In the genomic region with DNA sequence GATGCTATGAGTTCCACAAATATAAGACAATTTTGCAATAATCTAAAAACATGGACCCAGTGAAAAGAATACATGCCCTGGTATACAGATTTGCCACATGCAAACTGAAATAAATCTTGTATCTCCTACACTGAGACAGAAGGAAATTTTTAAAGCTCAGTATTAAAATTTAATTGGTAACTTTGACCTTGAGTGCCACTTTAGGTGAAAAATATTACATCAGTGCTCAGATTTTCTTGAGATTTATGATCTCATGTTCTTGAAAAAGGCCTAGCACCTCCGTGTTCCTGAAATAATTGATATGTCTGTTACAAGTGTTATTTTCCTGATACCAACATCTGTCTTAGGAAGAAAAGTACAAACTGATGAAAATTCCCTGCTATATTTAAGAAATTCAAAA, we compare ENCODE assay signal across 29 cellular contexts.
"Had no signal": no experiment of that assay in that cellular context is flagged by ENCODE, and none has a peak within 500 bp of the region (broad histone marks: within the 10 kb centered on the region; RNA-seq: fewer than 3 reads in every experiment).

No MANE protein-coding gene starts in this region.

- H3K36me3 ChIP-seq: ascending aorta, cardiac muscle cell, colonic mucosa, gastroesophageal sphincter, neural progenitor cell, stomach, tibial artery had no signal

- H3K27ac ChIP-seq: ascending aorta, cardiac muscle cell, gastroesophageal sphincter, neural progenitor cell, parathyroid adenoma, psoas muscle, stomach, tibial artery had no signal

- H3K4me1 ChIP-seq: ascending aorta, colonic mucosa, parathyroid adenoma, psoas muscle, tibial artery had no signal

- H3K27me3 ChIP-seq: ascending aorta, cardiac muscle cell, colonic mucosa, gastroesophageal sphincter, neural progenitor cell, stomach, tibial artery had no signal

- DNase-seq: activated CD4-positive, alpha-beta memory T cell treated with anti-CD3 and anti-CD28 coated beads for 36 hours; activated CD4-positive, alpha-beta T cell treated with anti-CD3 and anti-CD28 coated beads, Interleukin-2, amount 10 ng/mL, durations not matched to agents 24 days and 14 days; activated CD4-positive, CD25-positive, alpha-beta regulatory T cell treated with anti-CD3 and anti-CD28 coated beads, Interleukin-2, amount 50 U/mL, for 72 hours; activated CD8-positive, alpha-beta memory T cell treated with anti-CD3 and anti-CD28 coated beads, Interleukin-2, amount 50 U/mL, for 4 hours; activated effector memory CD4-positive, alpha-beta T cell treated with anti-CD3 and anti-CD28 coated beads, Interleukin-2, amount 50 U/mL, for 16 hours; activated naive CD4-positive, alpha-beta T cell treated with anti-CD3 and anti-CD28 coated beads, Interleukin-2, amount 10 ng/mL, durations not matched to agents 7 days and 5 days; activated naive CD8-positive, alpha-beta T cell treated with anti-CD3 and anti-CD28 coated beads, Interleukin-2, amount 10 ng/mL, durations not matched to agents 7 days and 5 days; activated T-cell treated with anti-CD3 and anti-CD28 coated beads, Interleukin-2, amount 50 U/mL, for 1 hour; cerebellar nuclear complex; colonic mucosa; effector CD8-positive, alpha-beta T cell; hippocampal formation; kidney; left colon; naive B cell; occipital lobe; psoas muscle; stimulated activated CD4-positive, alpha-beta T cell treated with anti-CD3 and anti-CD28 coated beads, Interleukin-15, amount 100 ng/mL, for 24 hours; stimulated activated CD4-positive, alpha-beta T cell treated with anti-CD3 and anti-CD28 coated beads, Interleukin-2, amount 100 ng/mL, for 24 hours; stimulated activated naive B cell treated with anti-CD40 and anti-IgM and Interleukin-4, amounts not matched to agents 10 μg/mL and 1 μg/mL and 100 μg/mL, for 72 hours; stomach; T-helper 17 cell; T1000; tibial artery had no signal

- FAIRE-seq: kidney had no signal

- H3K4me3 ChIP-seq: ascending aorta, cardiac muscle cell, colonic mucosa, gastroesophageal sphincter, neural progenitor cell, psoas muscle, stomach, tibial artery had no signal

- H3K9me3 ChIP-seq: ascending aorta, colonic mucosa had no signal
